Comparison of ENCODE assay signal across 8 cellular contexts in genomic region chr13:20174656-20175405, GRCh38. TPM values are rescaled to one million over a fixed set of nuclear protein-coding genes. Genes with fewer than 3 reads are reported as not detected.
DNase-seq lines count a peak whose midpoint lies in the region; ATAC-seq, FAIRE-seq and TF ChIP-seq lines count a peak whose summit lies in the region.

No MANE protein-coding gene starts in this region.

- H4K20me1 ChIP-seq in H1 (replicated peaks in 1 of 2; ENCODE audit: control insufficient read depth in 1 of 2, insufficient read depth in 2 of 2, low read length in 2 of 2): no peaks in the 10 kb centered on the region

- peak overlapping the region; percentile 19; the same call in 1 of the 2 replicates for H2AFZ ChIP-seq in H1 (ENCODE audit: low read length)

- no peak overlapping the region for H3K27ac ChIP-seq in H1 (ENCODE audit: low read depth, low read length)

- H3K9me3 ChIP-seq in H1 (ENCODE audit: insufficient read depth in 2 of 2, low read depth in 1 of 2, low read length in 1 of 2): no peaks in the 10 kb centered on the region

- peaks cover 30% of the 10 kb centered on the region for H3K4me1 Mint-ChIP-seq in activated CD4-positive, alpha-beta T cell treated with anti-CD3 and anti-CD28 coated beads for 36 hours

- no peak overlapping the region for H2BK12ac ChIP-seq in H1 (ENCODE audit: low read depth, low read length)

- peaks cover 0 to 7% (median 0%) of the 10 kb centered on the region in 4 experiments; a peak in 1 of 7 replicates for H3K4me1 ChIP-seq in H1 (replicated peaks in 1 of 4; ENCODE audit: control insufficient read depth in 3 of 4, insufficient read depth in 4 of 4, low read length in 3 of 4)

- H3K9ac ChIP-seq in H1 (replicated peaks in 1 of 4; ENCODE audit: extremely low read depth in 1 of 4, low read depth in 3 of 4, low read length in 3 of 4): no peak overlapping the region

- TF ChIP-seq CTCF in H1 (IDR thresholded peaks at IDR 0.05; ENCODE audit: control extremely low read depth in 1 of 3, insufficient read depth in 1 of 3, low read depth in 1 of 3, low read length in 3 of 3): no peak
- TF ChIP-seq CTCF in omental fat pad (IDR thresholded peaks at IDR 0.05): no peak

- no peak for TF ChIP-seq EP300 in H1 (IDR thresholded peaks at IDR 0.05; ENCODE audit: borderline replicate concordance in 1 of 2, low read depth in 2 of 2, low read length in 2 of 2)

- H3K4me3 Mint-ChIP-seq in activated CD4-positive, alpha-beta T cell treated with anti-CD3 and anti-CD28 coated beads for 36 hours: peak overlapping the region; percentile 7

- H3K27ac Mint-ChIP-seq in activated CD4-positive, alpha-beta T cell treated with anti-CD3 and anti-CD28 coated beads for 36 hours: no peak overlapping the region

- no peak overlapping the region for H3K14ac ChIP-seq in H1 (ENCODE audit: insufficient read length)

- H3K79me1 ChIP-seq in H1 (ENCODE audit: low read depth, low read length): no peaks in the 10 kb centered on the region

- H3K36me3 Mint-ChIP-seq in activated CD4-positive, alpha-beta T cell treated with anti-CD3 and anti-CD28 coated beads for 36 hours (ENCODE audit: low read depth): no peaks in the 10 kb centered on the region

- peak; percentile 95 for ATAC-seq in GM21737 (IDR thresholded peaks at IDR 0.05; ENCODE audit: unreplicated experiment)
- peak; percentile 92 for ATAC-seq in activated CD4-positive, alpha-beta T cell treated with anti-CD3 and anti-CD28 coated beads for 36 hours
- ATAC-seq in omental fat pad (ENCODE audit: low FRiP score): peak; percentile 96

- no peak overlapping the region for H2BK5ac ChIP-seq in H1 (ENCODE audit: low read depth, low read length)

- WGBS in H1 (ENCODE audit: extremely low coverage in 1 of 2, insufficient coverage in 1 of 2, insufficient read length in 1 of 2, insufficient replicate concordance in 2 of 2, low coverage in 1 of 2, low lambda C conversion rate in 2 of 2, missing lambda C conversion rate in 1 of 2), 2 experiments: 81% methylated on average over 20 of the region's 22 CpGs; no CpG with 5 or more reads in 1 of the 2 experiments

- H3K9me3 Mint-ChIP-seq in activated CD4-positive, alpha-beta T cell treated with anti-CD3 and anti-CD28 coated beads for 36 hours (ENCODE audit: low read depth): no peaks in the 10 kb centered on the region

- POLR2A ChIA-PET in activated CD4-positive, alpha-beta T cell treated with anti-CD3 and anti-CD28 coated beads for 36 hours (lab: Charles Lee): no interaction called here
- POLR2A ChIA-PET in H1 (lab: Charles Lee; ENCODE audit: partially characterized antibody): no interaction called here

- H3K56ac ChIP-seq in H1 (replicated peaks; ENCODE audit: insufficient read length, low read depth, low read length): no peak overlapping the region

- H4K5ac ChIP-seq in H1 (ENCODE audit: insufficient read length, low read depth, low read length): no peak overlapping the region

- H3K27me3 ChIP-seq in H1 (replicated peaks in 1 of 4; ENCODE audit: control insufficient read depth in 3 of 4, extremely low read depth in 1 of 4, insufficient read depth in 3 of 4, low read length in 3 of 4): peaks cover 0 to 3% (median 0%) of the 10 kb centered on the region in 4 experiments; a peak in 1 of 7 replicates

- no peak overlapping the region for H2BK20ac ChIP-seq in H1 (ENCODE audit: low read length)

- DNase-seq in GF-D8 (lab: John Stamatoyannopoulos, UW): peak; percentile 12
- peak; percentile 24 for DNase-seq in HuH-7.5 (ENCODE audit: low spot score)
- peak; percentile 84 for DNase-seq in activated CD4-positive, alpha-beta T cell treated with anti-CD3 and anti-CD28 coated beads for 36 hours
- DNase-seq in H1 (ENCODE audit: low read depth in 1 of 2, low spot score in 2 of 2): peak in 1 of 2 experiments; percentile 53
- peak; percentile 87 for DNase-seq in omental fat pad (ENCODE audit: low spot score)
- peak; percentile 88 for DNase-seq in ureter (ENCODE audit: low spot score)
- DNase-seq in superior temporal gyrus (ENCODE audit: extremely low spot score): no peak

- H2BK15ac ChIP-seq in H1 (ENCODE audit: low read length): no peak overlapping the region

- H2AK5ac ChIP-seq in H1 (ENCODE audit: low read depth, low read length): no peak overlapping the region

- FAIRE-seq in H1 (lab: Jason Lieb, UNC): no peak

- H3K23me2 ChIP-seq in H1 (ENCODE audit: low read depth, low read length): no peaks in the 10 kb centered on the region

- H3K27me3 Mint-ChIP-seq in activated CD4-positive, alpha-beta T cell treated with anti-CD3 and anti-CD28 coated beads for 36 hours: peaks cover 68% of the 10 kb centered on the region

- intact Hi-C loops in activated CD4-positive, alpha-beta T cell treated with anti-CD3 and anti-CD28 coated beads for 36 hours (cut with DNase I, micrococcal nuclease): no loop called here

- no peak overlapping the region for H4K91ac ChIP-seq in H1 (replicated peaks; ENCODE audit: insufficient read length, low read length)

- no peak overlapping the region for H3K4ac ChIP-seq in H1 (replicated peaks; ENCODE audit: insufficient read length, low read depth, low read length)

- H4K8ac ChIP-seq in H1 (ENCODE audit: extremely low read depth, insufficient read depth, low read length): no peak overlapping the region

- no peak overlapping the region for H3K4me3 ChIP-seq in H1 (ENCODE audit: extremely low read depth in 1 of 4, insufficient read depth in 2 of 4, low read depth in 3 of 4, low read length in 4 of 4)

- no peak overlapping the region for H3K23ac ChIP-seq in H1 (ENCODE audit: insufficient read length)

- H3K36me3 ChIP-seq in H1 (ENCODE audit: control insufficient read depth in 2 of 4, insufficient read depth in 4 of 4, low read length in 3 of 4): no peaks in the 10 kb centered on the region

- no peak overlapping the region for H2BK120ac ChIP-seq in H1 (replicated peaks; ENCODE audit: low read depth, low read length)

- no peak for TF ChIP-seq POLR2A in H1 (IDR thresholded peaks at IDR 0.05; ENCODE audit: control extremely low read depth in 1 of 2, low read depth in 2 of 2, low read length in 2 of 2)

- CTCF ChIA-PET in activated CD4-positive, alpha-beta T cell treated with anti-CD3 and anti-CD28 coated beads for 36 hours (lab: Charles Lee): interaction anchor here (0.6 to 1.7 kb wide), 8 partner anchors 11 to 328 kb away, joined by 3 to 6 read pairs (median 4); no protein-coding TSS in a partner anchor
- CTCF ChIA-PET in H1 (lab: Charles Lee; ENCODE audit: partially characterized antibody): interaction anchor here (1.4 to 1.5 kb wide), 2 partner anchors 10 to 318 kb away, joined by 3 to 5 read pairs; no protein-coding TSS in a partner anchor

- H3K79me2 ChIP-seq in H1 (ENCODE audit: control insufficient read depth in 1 of 2, insufficient read depth in 2 of 2, low read length in 2 of 2): no peaks in the 10 kb centered on the region

- H3K18ac ChIP-seq in H1 (ENCODE audit: extremely low read depth, low read length): no peak overlapping the region

- TF ChIP-seq RAD21 in H1 (IDR thresholded peaks at IDR 0.05 in 1 of 2, conservative IDR thresholded peaks at IDR 0.05 in 1 of 2; ENCODE audit: low read depth in 2 of 2, low read length in 2 of 2): no peak

- no peak overlapping the region for H3K4me2 ChIP-seq in H1 (ENCODE audit: insufficient read depth in 1 of 2, low read depth in 2 of 2, low read length in 2 of 2)

TF ChIP-seq in H1, 55 proteins besides CTCF, POLR2A, EP300 and RAD21 (continues in another document):
- TF ChIP-seq TEAD4 (IDR thresholded peaks at IDR 0.05; ENCODE audit: low read depth, low read length) (no peak), PHF8 (conservative IDR thresholded peaks at IDR 0.05; ENCODE audit: low read depth, low read length) (no peak)

RNA-seq across cellular contexts. Expression of gene GJA3, which starts 14.0 kb away (rescaled TPM):
- under 1 TPM; 0.26 to 0.32 TPM for total RNA-seq in activated CD4-positive, alpha-beta T cell treated with anti-CD3 and anti-CD28 coated beads for 36 hours
- 0.48 and 0.60 TPM in 2 replicates for total RNA-seq in H1 (2021; fragmentation: NEBNext Ultra II Directional; extraction: Animal tissue kit (Norgen Biotek cat#: 25700))
- 0.12 and 0.16 TPM in 2 replicates for polyA plus RNA-seq in H1 (2011; rRNA removed)
- 0.22 TPM for polyA plus RNA-seq in H1 (2011; cell fraction: cytosol; rRNA removed)
- polyA plus RNA-seq in H1 (2011; cell fraction: nucleus; rRNA removed): 0.19 TPM
- 0.29 to 0.37 TPM (median 0.35 TPM) in 4 replicates for polyA plus RNA-seq in H1 (2012, experiment 1 of 2)
- 0.14 TPM for polyA plus RNA-seq in H1 (2012, experiment 2 of 2)
- polyA plus RNA-seq in H1 (2013, experiment 1 of 2): 0.49 TPM
- 0.63 TPM for polyA plus RNA-seq in H1 (2013, experiment 2 of 2)
- 0.25 and 0.29 TPM in 2 replicates for polyA minus RNA-seq in H1 (2011; rRNA and poly(A)+ RNA removed)
- not detected for polyA minus RNA-seq in H1 (2011; cell fraction: cytosol; rRNA and poly(A)+ RNA removed)
- 0.30 TPM for polyA minus RNA-seq in H1 (2011; cell fraction: nucleus; rRNA and poly(A)+ RNA removed)
- 1 to 10 TPM in 1 of 4 donors, under 1 TPM in 2, not detected in 1; 0.19 to 1.6 (median 0.60) TPM for total RNA-seq in omental fat pad
- 0.13 TPM for total RNA-seq in ureter

RNA-seq across cellular contexts. Expression of gene GJB2, which starts 17.9 kb away (rescaled TPM):
- 1 to 10 TPM; 9.0 to 9.9 TPM for total RNA-seq in activated CD4-positive, alpha-beta T cell treated with anti-CD3 and anti-CD28 coated beads for 36 hours
- 0.17 and 0.20 TPM in 2 replicates for total RNA-seq in H1 (2021; fragmentation: NEBNext Ultra II Directional; extraction: Animal tissue kit (Norgen Biotek cat#: 25700))
- 0.11 and 0.21 TPM in 2 replicates for polyA plus RNA-seq in H1 (2011; rRNA removed)
- 0.10 TPM for polyA plus RNA-seq in H1 (2011; cell fraction: cytosol; rRNA removed)
- 0.04 TPM for polyA plus RNA-seq in H1 (2011; cell fraction: nucleus; rRNA removed)
- 0.19 to 0.29 TPM (median 0.28 TPM) in 4 replicates for polyA plus RNA-seq in H1 (2012, experiment 1 of 2)
- polyA plus RNA-seq in H1 (2012, experiment 2 of 2): 0.16 TPM
- 0.32 TPM for polyA plus RNA-seq in H1 (2013, experiment 1 of 2)
- 0.39 TPM for polyA plus RNA-seq in H1 (2013, experiment 2 of 2)
- polyA minus RNA-seq in H1 (2011; rRNA and poly(A)+ RNA removed): 0.15 and 0.22 TPM in 2 replicates
- not detected for polyA minus RNA-seq in H1 (2011; cell fraction: cytosol; rRNA and poly(A)+ RNA removed)
- 0.30 TPM for polyA minus RNA-seq in H1 (2011; cell fraction: nucleus; rRNA and poly(A)+ RNA removed)
- total RNA-seq in omental fat pad (10 to 100 TPM in 1 of 4 donors, 1 to 10 TPM in 1, under 1 TPM in 1, not detected in 1; 0.63 to 13.5 (median 7.4) TPM), ureter (4.9 TPM)

RNA-seq across cellular contexts. Expression of gene GJB6, which starts 57.3 kb away (rescaled TPM):
- 1 to 10 TPM; 2.7 to 2.9 TPM for total RNA-seq in activated CD4-positive, alpha-beta T cell treated with anti-CD3 and anti-CD28 coated beads for 36 hours
- not detected in 2 replicates for total RNA-seq in H1 (2021; fragmentation: NEBNext Ultra II Directional; extraction: Animal tissue kit (Norgen Biotek cat#: 25700))
- not detected in 2 replicates for polyA plus RNA-seq in H1 (2011; rRNA removed)
- not detected for polyA plus RNA-seq in H1 (2011; cell fraction: cytosol; rRNA removed)
- not detected for polyA plus RNA-seq in H1 (2011; cell fraction: nucleus; rRNA removed)
- not detected in 4 replicates for polyA plus RNA-seq in H1 (2012, experiment 1 of 2)
- polyA plus RNA-seq in H1 (2012, experiment 2 of 2): not detected
- 0.08 TPM for polyA plus RNA-seq in H1 (2013, experiment 1 of 2)
- 0.07 TPM for polyA plus RNA-seq in H1 (2013, experiment 2 of 2)
- polyA minus RNA-seq in H1 (2011; rRNA and poly(A)+ RNA removed): not detected in 2 replicates
- polyA minus RNA-seq in H1 (2011; cell fraction: cytosol; rRNA and poly(A)+ RNA removed): not detected
- polyA minus RNA-seq in H1 (2011; cell fraction: nucleus; rRNA and poly(A)+ RNA removed): not detected
- total RNA-seq in omental fat pad: not detected
- 17.3 TPM for total RNA-seq in ureter
